In genomic region chr22:38454361-38455062, GRCh38 we compare ENCODE assay signal across 10 cellular contexts. TPM values are rescaled to one million over a fixed set of nuclear protein-coding genes. Genes with fewer than 3 reads are reported as not detected.
DNase-seq lines count a peak whose midpoint lies in the region; ATAC-seq, FAIRE-seq and TF ChIP-seq lines count a peak whose summit lies in the region.
"Had no signal": no experiment of that assay in that cellular context is flagged by ENCODE, and none has a peak within 500 bp of the region (broad histone marks: within the 10 kb centered on the region; RNA-seq: fewer than 3 reads in every experiment).

No MANE protein-coding gene starts in this region.

- peaks cover 4 to 10% of the 10 kb centered on the region in 2 donors for H3K4me1 Mint-ChIP-seq in natural killer cell

- TF ChIP-seq CTCF in A673 (conservative IDR thresholded peaks at IDR 0.05; ENCODE audit: low read depth, low read length) (no peak), natural killer cell (IDR thresholded peaks at IDR 0.05) (no peak)

- no peaks in the 10 kb centered on the region for H3K36me3 Mint-ChIP-seq in natural killer cell

- H3K27ac ChIP-seq in A673 (ENCODE audit: low read depth, low read length, poor library complexity, severe bottlenecking), result no peak overlapping the region
- H3K27ac ChIP-seq in HUES64 (ENCODE audit: low read depth, low read length), result no peak overlapping the region

- FAIRE-seq in H54 (lab: Jason Lieb, UNC), result no peak
- FAIRE-seq: endometrium had no signal

- DNase-seq in A673 (ENCODE audit: low spot score), result no peak
- peak; percentile 27 for DNase-seq in cerebellar cortex (ENCODE audit: low spot score)
- DNase-seq in natural killer cell, result no peak
- DNase-seq in H54 (ENCODE audit: insufficient read length, low spot score), result no peak
- DNase-seq in glomerular visceral epithelial cell (ENCODE audit: extremely low spot score), result no peak

- no peaks in the 10 kb centered on the region for H3K9me3 Mint-ChIP-seq in natural killer cell

- H3K36me3 ChIP-seq in A673 (ENCODE audit: insufficient read depth, low read length, poor library complexity, severe bottlenecking), result no peaks in the 10 kb centered on the region
- no peaks in the 10 kb centered on the region for H3K36me3 ChIP-seq in HUES64 (ENCODE audit: insufficient read depth, low read length)

- H3K9ac ChIP-seq in HUES64 (ENCODE audit: low read depth, low read length), result no peak overlapping the region

- TF ChIP-seq POLR2A in H54 (IDR thresholded peaks at IDR 0.05; ENCODE audit: low read depth, low read length), result no peak

- no peaks in the 10 kb centered on the region for H3K9me3 ChIP-seq in A673 (ENCODE audit: low read depth, low read length, poor library complexity, severe bottlenecking)
- H3K9me3 ChIP-seq in HUES64 (ENCODE audit: insufficient read depth, low read depth, low read length), result no peaks in the 10 kb centered on the region

- intact Hi-C loops in A673 (cut with micrococcal nuclease; ENCODE audit: unreplicated experiment) (no loop called here), natural killer cell (cut with micrococcal nuclease) (no loop called here)

- CTCF ChIA-PET in A673 (lab: Charles Lee), result no interaction called here

- peak in 2 of 3 donors; percentile 38 to 40 for ATAC-seq in natural killer cell
- ATAC-seq in GM21447 (IDR thresholded peaks at IDR 0.05; ENCODE audit: unreplicated experiment), result no peak
- no peak for ATAC-seq in HG03457 (IDR thresholded peaks at IDR 0.05; ENCODE audit: unreplicated experiment)

- H3K4me3 ChIP-seq in A673 (ENCODE audit: low read depth, low read length, poor library complexity, severe bottlenecking) (peak overlapping the region; percentile 58), HUES64 (ENCODE audit: low read length) (peak overlapping the region; percentile 41)

- no TSS peak for BruUV-seq in A673 (replicated peaks; lab: Mats Ljungman, UMichigan)

- POLR2A ChIA-PET in A673 (lab: Charles Lee; ENCODE audit: low non-redundant PET), result no interaction called here

- peaks cover 57 to 65% of the 10 kb centered on the region in 2 donors for H3K27me3 Mint-ChIP-seq in natural killer cell (ENCODE audit: low read depth in 2 of 2)

- peaks cover 10% of the 10 kb centered on the region for H3K4me1 ChIP-seq in A673 (ENCODE audit: insufficient read depth, low read length, poor library complexity, severe bottlenecking)
- peaks cover 3% of the 10 kb centered on the region; the same call in 1 of the 2 replicates for H3K4me1 ChIP-seq in HUES64 (ENCODE audit: insufficient read depth, low read length)

- H3K27me3 ChIP-seq in A673 (replicated peaks; ENCODE audit: insufficient read depth, low read depth, low read length, poor library complexity) (peaks cover 8% of the 10 kb centered on the region), HUES64 (ENCODE audit: insufficient read depth, low read length) (peaks cover 77% of the 10 kb centered on the region)

- 5% methylated on average over 64 of the region's 64 CpGs for whole genome bisulfite sequencing in HUES64

- H3K4me3 Mint-ChIP-seq in natural killer cell, result peak overlapping the region; percentile 66

- no peak overlapping the region for H3K27ac Mint-ChIP-seq in natural killer cell

RNA-seq across cellular contexts. Expression of gene KCNJ4, which starts 0.5 kb away (rescaled TPM):
- total RNA-seq in A673 (2021) (1.0 and 1.4 TPM in 2 replicates), natural killer cell (not detected)
- polyA plus RNA-seq in HUES64 (2013, experiment 1 of 2), result 0.60 TPM
- 1.5 TPM for polyA plus RNA-seq in HUES64 (2013, experiment 2 of 2)
- total RNA-seq: NCI-H460 had no signal

RNA-seq across cellular contexts. Expression of gene KDELR3, which starts 13.4 kb away (rescaled TPM):
- total RNA-seq in A673 (2021) (4.0 and 6.5 TPM in 2 replicates), natural killer cell (under 1 TPM in 1 of 3 donors, not detected in 2; 0.25 TPM)
- polyA plus RNA-seq in HUES64 (2013, experiment 1 of 2), result 5.8 TPM
- 7.6 TPM for polyA plus RNA-seq in HUES64 (2013, experiment 2 of 2)

RNA-seq across cellular contexts. Expression of gene DDX17, which starts 51.6 kb away (rescaled TPM):
- total RNA-seq in A673 (2021) (343 and 350 TPM in 2 replicates), natural killer cell (100 to 1,000 TPM; 571 to 752 (median 578) TPM)
- polyA plus RNA-seq in HUES64 (2013, experiment 1 of 2), result 201 TPM
- 203 TPM for polyA plus RNA-seq in HUES64 (2013, experiment 2 of 2)

Comparison
In these comparisons a context has a peak if more than half of its experiments do, and no peak if none do; other contexts are left out.
1. ATAC-seq: peak in natural killer cell (2 of 3); none in GM21447 (single experiment) and HG03457 (single experiment).